Comparison of ENCODE assay signal across 31 cellular contexts in genomic region chr2:211144974-211145373, GRCh38.
"Had no signal": no experiment of that assay in that cellular context is flagged by ENCODE, and none has a peak within 500 bp of the region (broad histone marks: within the 10 kb centered on the region; RNA-seq: fewer than 3 reads in every experiment).

No MANE protein-coding gene starts in this region.

- DNase-seq: colonic mucosa; effector CD8-positive, alpha-beta T cell; endodermal cell; foreskin keratinocyte; heart left ventricle; hippocampal formation; immature natural killer cell; islet precursor cell; kidney glomerular epithelial cell; left colon; left ventricle myocardium superior; lower lobe of right lung; mucosa of descending colon; naive B cell; pancreas; right lobe of liver; small intestine; stimulated activated CD4-positive, alpha-beta T cell treated with anti-CD3 and anti-CD28 coated beads, Interleukin-12 subunit alpha, Interleukin-12 subunit beta, amount 100 ng/mL, for 4 hours; stimulated activated CD4-positive, alpha-beta T cell treated with anti-CD3 and anti-CD28 coated beads, Interleukin-1b, Interleukin-23, amount 100 ng/mL, for 48 hours; stimulated activated CD4-positive, alpha-beta T cell treated with anti-CD3 and anti-CD28 coated beads, Interleukin-4, amount 100 ng/mL, for 1 hour; stimulated activated CD8-positive, alpha-beta memory T cell treated with anti-CD3 and anti-CD28 coated beads, Interleukin-4, amount 100 ng/mL, for 48 hours; stimulated activated naive CD4-positive, alpha-beta T cell; stimulated activated naive CD8-positive, alpha-beta T cell treated with anti-CD3 and anti-CD28 coated beads, Interleukin-15, amount 100 ng/mL, for 72 hours; transverse colon; upper lobe of right lung; uterus had no signal

- H3K27ac ChIP-seq: colonic mucosa, esophagus muscularis mucosa, foreskin keratinocyte, gastroesophageal sphincter, heart left ventricle, lower lobe of right lung, neutrophil, pancreas, right lobe of liver, suprapubic skin, transverse colon, upper lobe of right lung, uterus had no signal

- H3K27me3 ChIP-seq: colonic mucosa, esophagus muscularis mucosa, foreskin keratinocyte, gastroesophageal sphincter, heart left ventricle, neutrophil, pancreas, right lobe of liver, suprapubic skin, transverse colon, upper lobe of right lung, uterus had no signal

- ATAC-seq: foreskin keratinocyte; gastroesophageal sphincter; heart left ventricle; left colon; left ventricle myocardium superior; lower lobe of right lung; mucosa of descending colon; natural killer cell treated with Interleukin-12 subunit alpha and Interleukin-12 subunit beta and Interleukin-15 and Interleukin-18, amount 100 ng/mL, for 72 hours; pancreas; right lobe of liver; stimulated activated naive CD8-positive, alpha-beta T cell treated with anti-CD3 and anti-CD28 coated beads, Interleukin-15, amount 100 ng/mL, for 72 hours; upper lobe of right lung had no signal

- H3K36me3 ChIP-seq: colonic mucosa, esophagus muscularis mucosa, gastroesophageal sphincter, heart left ventricle, lower lobe of right lung, neutrophil, pancreas, right lobe of liver, suprapubic skin, transverse colon, upper lobe of right lung, uterus had no signal

- H3K4me1 ChIP-seq: colonic mucosa, esophagus muscularis mucosa, foreskin keratinocyte, gastroesophageal sphincter, heart left ventricle, lower lobe of right lung, pancreas, right lobe of liver, suprapubic skin, transverse colon, upper lobe of right lung, uterus had no signal

- H3K9me3 ChIP-seq: colonic mucosa, esophagus muscularis mucosa, gastroesophageal sphincter, lower lobe of right lung, mucosa of descending colon, neutrophil, pancreas, right lobe of liver, suprapubic skin, transverse colon, upper lobe of right lung, uterus had no signal

- FAIRE-seq: pancreas had no signal

- H3K4me3 ChIP-seq: colonic mucosa, esophagus muscularis mucosa, gastroesophageal sphincter, heart left ventricle, lower lobe of right lung, mucosa of descending colon, pancreas, right lobe of liver, suprapubic skin, transverse colon, upper lobe of right lung, uterus had no signal
